Comparison of ENCODE assay signal across 10 cellular contexts in the genomic region with DNA sequence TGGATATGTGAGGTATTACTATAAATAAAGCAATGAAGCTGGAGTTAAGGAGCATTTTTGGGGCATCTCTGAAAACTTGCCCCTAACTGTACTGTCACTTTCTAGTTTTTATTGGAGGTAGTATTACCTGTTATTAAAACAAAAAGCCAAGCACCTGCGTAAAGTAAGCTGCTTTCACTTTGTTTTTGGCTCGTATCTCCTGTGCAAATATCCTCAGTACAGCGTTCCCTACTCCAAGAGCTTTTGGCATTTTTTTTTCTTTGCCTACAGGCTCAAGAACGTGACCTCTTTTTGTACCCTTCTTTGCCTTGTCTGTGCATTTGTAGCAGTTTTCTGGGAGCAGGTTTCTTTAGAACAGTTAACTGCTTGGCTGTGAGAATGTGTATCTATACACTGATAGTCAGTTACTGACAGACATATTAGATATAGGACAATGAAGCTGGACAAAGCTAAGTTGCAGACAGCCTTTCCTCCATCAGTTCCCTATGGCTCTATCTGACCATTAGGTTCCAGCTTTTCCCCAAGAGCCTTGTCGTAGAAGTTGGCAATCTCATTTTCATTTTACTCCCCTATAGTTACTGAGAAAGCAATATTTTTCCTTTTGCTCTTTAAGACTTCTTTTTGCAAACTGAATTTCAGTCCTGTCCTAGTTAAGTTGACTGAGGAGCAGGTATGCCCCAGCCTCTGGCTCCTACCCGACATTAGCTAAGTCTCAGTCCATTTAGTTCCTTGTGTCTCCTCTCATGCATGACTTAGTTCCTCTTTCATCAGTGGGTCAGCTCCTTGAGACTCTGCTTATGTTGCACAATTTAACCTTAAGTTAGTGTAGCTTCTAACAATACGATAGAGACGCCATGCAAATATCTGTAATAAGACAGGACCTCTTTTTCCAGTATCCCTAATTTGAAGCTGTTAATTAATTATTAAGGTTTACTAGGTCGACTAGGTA. TPM values are rescaled to one million over a fixed set of nuclear protein-coding genes. Genes with fewer than 3 reads are reported as not detected.
DNase-seq lines count a peak whose midpoint lies in the region; ATAC-seq, FAIRE-seq and TF ChIP-seq lines count a peak whose summit lies in the region.
"Had no signal": no experiment of that assay in that cellular context is flagged by ENCODE, and none has a peak within 500 bp of the region (broad histone marks: within the 10 kb centered on the region; RNA-seq: fewer than 3 reads in every experiment).

No MANE protein-coding gene starts in this region.

- no peaks in the 10 kb centered on the region for H3K9me3 ChIP-seq in K562 (replicated peaks; ENCODE audit: control insufficient read depth, insufficient read depth, low read depth, low read length)
- no peaks in the 10 kb centered on the region for H3K9me3 ChIP-seq in uterus
- H3K9me3 ChIP-seq in spleen: no peaks in the 10 kb centered on the region
- H3K9me3 ChIP-seq: thoracic aorta had no signal

- H3K36me3 ChIP-seq in K562 (ENCODE audit: control insufficient read depth, insufficient read depth, low read length) (peaks cover 29% of the 10 kb centered on the region; the same call in 1 of the 3 replicates), uterus (no peaks in the 10 kb centered on the region), spleen (peaks cover 0 to 29% (median 2%) of the 10 kb centered on the region in 6 donors)
- H3K36me3 ChIP-seq: thoracic aorta had no signal

- in situ Hi-C loops in K562 (cut with MboI): no loop called here

- CTCF ChIA-PET in K562 (lab: Yijun Ruan, JAX; ENCODE audit: low intra/inter-chr PET ratio): no interaction called here

- TF ChIP-seq CTCF in K562 (IDR thresholded peaks at IDR 0.05 in 2 of 3, conservative IDR thresholded peaks at IDR 0.05 in 1 of 3; ENCODE audit: insufficient read depth in 2 of 3, low read depth in 1 of 3, low read length in 3 of 3) (no peak), uterus (IDR thresholded peaks at IDR 0.05) (no peak), dorsolateral prefrontal cortex (IDR thresholded peaks at IDR 0.05 in 54 of 56, conservative IDR thresholded peaks at IDR 0.05 in 2 of 56; ENCODE audit: low read depth in 1 of 56, partially characterized antibody in 56 of 56) (no peak), spleen (IDR thresholded peaks at IDR 0.05 in 8 of 11, conservative IDR thresholded peaks at IDR 0.05 in 3 of 11) (no peak)

- POLR2A ChIA-PET in K562 (lab: Yijun Ruan, JAX): interaction anchor here (0.7 to 1.2 kb wide), 5 partner anchors 9 to 14 kb away, joined by 3 to 5 read pairs (median 3); no protein-coding TSS in a partner anchor

- H2AFZ ChIP-seq in K562 (ENCODE audit: low read depth, low read length): no peak overlapping the region

- ATAC-seq in GM21360 (IDR thresholded peaks at IDR 0.05; ENCODE audit: unreplicated experiment) (peak; percentile 99), HG03342 (IDR thresholded peaks at IDR 0.05; ENCODE audit: unreplicated experiment) (peak; percentile 99), K562 (peak; percentile 75)

- no peaks in the 10 kb centered on the region for H3K79me2 ChIP-seq in K562 (ENCODE audit: control insufficient read depth, insufficient read depth, low read length)

- H3K9me1 ChIP-seq in K562 (ENCODE audit: control insufficient read depth, insufficient read depth, low read length): no peaks in the 10 kb centered on the region

- no peaks in the 10 kb centered on the region for H4K20me1 ChIP-seq in K562 (replicated peaks; ENCODE audit: control insufficient read depth, insufficient read depth, low read length)

- H3K4me3 ChIP-seq in K562 (no peak overlapping the region), uterus (no peak overlapping the region), dorsolateral prefrontal cortex (no peak overlapping the region), spleen (no peak overlapping the region)
- H3K4me3 ChIP-seq: thoracic aorta had no signal

- no peak overlapping the region for H3K9ac ChIP-seq in K562 (ENCODE audit: insufficient read depth in 1 of 2, low read depth in 2 of 2, low read length in 2 of 2)

- DNase-seq in GF-D8 (lab: John Stamatoyannopoulos, UW) (peak; percentile 75), K562 (ENCODE audit: extremely low read depth in 1 of 4, low spot score in 3 of 4) (no peak), NCI-H526 (lab: John Stamatoyannopoulos, UW) (no peak), uterus (no peak), dorsolateral prefrontal cortex (no peak), spleen (no peak)

- H3K27ac ChIP-seq in K562 (ENCODE audit: extremely low read depth, low read depth, low read length) (no peak overlapping the region), uterus (no peak overlapping the region), dorsolateral prefrontal cortex (peak overlapping the region in 1 of 59 donors; percentile 10), spleen (peak overlapping the region in 2 of 8 donors; percentile 16 to 29)
- H3K27ac ChIP-seq: thoracic aorta had no signal

- no peak overlapping the region for H3K4me2 ChIP-seq in K562 (ENCODE audit: insufficient read depth, low read length)

- peak; percentile 60 for FAIRE-seq in K562 (lab: Jason Lieb, UNC)
- FAIRE-seq: endothelial cell of umbilical vein had no signal

- TF ChIP-seq POLR2A in K562 (conservative IDR thresholded peaks at IDR 0.05): no peak
- no peak for TF ChIP-seq POLR2A in uterus (IDR thresholded peaks at IDR 0.05)
- no peak for TF ChIP-seq POLR2A in spleen (IDR thresholded peaks at IDR 0.05)

- 71% methylated on average over 9 of the region's 9 CpGs for WGBS in K562 (ENCODE audit: insufficient coverage, low coverage, missing lambda C conversion rate)
- 51 to 76% (median 57%) methylated on average over 9 of the region's 9 CpGs for WGBS in spleen, 5 donors

- H3K4me1 ChIP-seq in K562 (replicated peaks in 1 of 2; ENCODE audit: control insufficient read depth in 2 of 2, insufficient read depth in 2 of 2, low read length in 2 of 2): peaks cover 0 to 6% of the 10 kb centered on the region in 2 experiments; a peak in 1 of 5 replicates
- no peaks in the 10 kb centered on the region for H3K4me1 ChIP-seq in uterus
- H3K4me1 ChIP-seq in spleen: peaks cover 0 to 13% (median 0%) of the 10 kb centered on the region in 6 donors

- BruUV-seq in K562 (replicated peaks; lab: Mats Ljungman, UMichigan): no TSS peak

- H3K27me3 ChIP-seq in K562 (ENCODE audit: control insufficient read depth in 2 of 2, insufficient read depth in 2 of 2, low read length in 2 of 2): no peaks in the 10 kb centered on the region
- H3K27me3 ChIP-seq in uterus: no peaks in the 10 kb centered on the region
- peaks cover 0 to 62% (median 13%) of the 10 kb centered on the region in 45 donors for H3K27me3 ChIP-seq in dorsolateral prefrontal cortex
- H3K27me3 ChIP-seq in spleen (replicated peaks in 1 of 7): no peaks in the 10 kb centered on the region

- intact Hi-C loops in K562 (cut with micrococcal nuclease): no loop called here
- intact Hi-C loops in uterus (cut with DNase I; ENCODE audit: low total_unique reads): no loop called here
- intact Hi-C loops in dorsolateral prefrontal cortex (cut with DNase I): no loop called here
- intact Hi-C loops in spleen (cut with DNase I; ENCODE audit: low total_unique reads): no loop called here

- no peak for TF ChIP-seq RAD21 in K562 (CRISPR knock-in tag; conservative IDR thresholded peaks at IDR 0.05 in 1 of 2, IDR thresholded peaks at IDR 0.05 in 1 of 2)

- TF ChIP-seq EP300 in K562 (IDR thresholded peaks at IDR 0.05; ENCODE audit: low read length): no peak

TF ChIP-seq in K562, 482 proteins besides CTCF, POLR2A, EP300 and RAD21 (continues in another document):
- TF ChIP-seq ZNF778 (CRISPR knock-in tag; IDR thresholded peaks at IDR 0.05): no peak
- no peak for TF ChIP-seq CHCHD3 (CRISPR knock-in tag; IDR thresholded peaks at IDR 0.05)
- TF ChIP-seq ZSCAN32 (CRISPR knock-in tag; IDR thresholded peaks at IDR 0.05): no peak
- TF ChIP-seq, protein P1, sequence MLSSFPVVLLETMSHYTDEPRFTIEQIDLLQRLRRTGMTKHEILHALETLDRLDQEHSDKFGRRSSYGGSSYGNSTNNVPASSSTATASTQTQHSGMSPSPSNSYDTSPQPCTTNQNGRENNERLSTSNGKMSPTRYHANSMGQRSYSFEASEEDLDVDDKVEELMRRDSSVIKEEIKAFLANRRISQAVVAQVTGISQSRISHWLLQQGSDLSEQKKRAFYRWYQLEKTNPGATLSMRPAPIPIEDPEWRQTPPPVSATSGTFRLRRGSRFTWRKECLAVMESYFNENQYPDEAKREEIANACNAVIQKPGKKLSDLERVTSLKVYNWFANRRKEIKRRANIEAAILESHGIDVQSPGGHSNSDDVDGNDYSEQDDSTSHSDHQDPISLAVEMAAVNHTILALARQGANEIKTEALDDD (IDR thresholded peaks at IDR 0.05): peak; percentile 61; the same call in 1 of the 2 replicates

RNA-seq across cellular contexts. Expression of a gene that starts 15.3 kb away (rescaled TPM):
- total RNA-seq in K562 (2011; cell fraction: chromatin; rRNA removed; ENCODE audit: low replicate concordance): 12.4 and 37.2 TPM in 2 replicates
- 5.7 and 7.8 TPM in 2 replicates for total RNA-seq in K562 (2011; cell fraction: nucleolus; rRNA removed)
- total RNA-seq in K562 (2011; cell fraction: nucleoplasm; rRNA removed): 20.0 and 41.1 TPM in 2 replicates
- 32.6 and 36.0 TPM in 2 replicates for total RNA-seq in K562 (2014; rRNA removed)
- 47.7 and 54.4 TPM in 2 replicates for total RNA-seq in K562 (2014; rRNA removed; fragmentation: Illumina TruSeq; extraction: Trizol)
- 38.9 and 41.8 TPM in 2 replicates for total RNA-seq in K562 (2015; rRNA removed; fragmentation: Illumina TruSeq; extraction: Trizol)
- 57.6 and 62.2 TPM in 2 replicates for total RNA-seq in K562 (2021)
- polyA plus RNA-seq in K562 (2011; rRNA removed): 37.0 and 48.7 TPM in 2 replicates
- 4.7 and 14.3 TPM in 2 replicates for polyA plus RNA-seq in K562 (2011; cell fraction: cytosol; rRNA removed)
- polyA plus RNA-seq in K562 (2011; cell fraction: nucleus; rRNA removed): 14.9 and 22.9 TPM in 2 replicates
- polyA plus RNA-seq in K562 (2012): 36.2 and 36.6 TPM in 2 replicates
- polyA plus RNA-seq in K562 (2014; fragmentation: Illumina TruSeq; extraction: Trizol): 48.1 and 62.2 TPM in 2 replicates
- 10 to 100 TPM; 41.2 to 54.8 TPM for polyA plus RNA-seq in K562 (2014; fragmentation: Nextera tagmentation; extraction: Ambion mirVana)
- polyA plus RNA-seq in K562 (2014; rRNA removed): 33.6 and 42.2 TPM in 2 replicates
- 68.9 and 86.2 TPM in 2 replicates for polyA minus RNA-seq in K562 (2011; rRNA and poly(A)+ RNA removed)
- 24.2 and 25.9 TPM in 2 replicates for polyA minus RNA-seq in K562 (2011; cell fraction: cytosol; rRNA and poly(A)+ RNA removed)
- 9.3 and 20.1 TPM in 2 replicates for polyA minus RNA-seq in K562 (2011; cell fraction: nucleus; rRNA and poly(A)+ RNA removed)
- 10 to 100 TPM in 3 of 4 donors, 1 to 10 TPM in 1; 8.2 to 68.9 (median 14.4) TPM for total RNA-seq in uterus
- 10 to 100 TPM; 17.5 to 34.4 (median 24.7) TPM for total RNA-seq in dorsolateral prefrontal cortex
- 10 to 100 TPM; 21.4 to 33.4 (median 27.5) TPM for total RNA-seq in spleen
- polyA plus RNA-seq in spleen: 10 to 100 TPM in 2 of 3 donors, 1 to 10 TPM in 1; 9.7 to 13.3 (median 11.7) TPM
